8 cellular contexts compared by ENCODE assay signal in the genomic region with DNA sequence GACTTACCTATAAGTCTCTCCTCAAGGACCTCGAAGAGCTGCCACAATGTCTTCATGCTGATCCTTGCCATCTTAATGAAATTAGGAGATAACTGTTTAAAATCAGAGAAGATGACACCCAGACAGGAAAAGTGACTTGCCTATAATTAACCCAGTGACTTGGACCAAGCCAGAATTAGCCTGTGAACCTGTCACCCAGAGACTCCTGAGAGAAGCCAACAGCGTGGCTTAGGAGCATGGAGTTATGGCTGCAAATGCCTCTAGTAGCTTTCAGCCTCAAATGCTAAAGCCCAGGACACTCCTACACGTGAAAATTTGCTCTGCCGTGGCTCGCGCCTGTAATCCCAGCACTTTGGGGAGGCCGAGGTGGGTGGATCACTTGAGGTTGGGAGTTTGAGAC.
"Had no signal": no experiment of that assay in that cellular context is flagged by ENCODE, and none has a peak within 500 bp of the region (broad histone marks: within the 10 kb centered on the region; RNA-seq: fewer than 3 reads in every experiment).

No MANE protein-coding gene starts in this region.

- DNase-seq: H9, HCEC 1CT, IMR-90 had no signal

- FAIRE-seq: H1, H54, HTR-8/SVneo, K562 had no signal

- ATAC-seq: GM23338, K562 had no signal

- H3K4me3 ChIP-seq: GM23338, K562 had no signal

- H2AFZ ChIP-seq: GM23338 had no signal

- H3K4me2 ChIP-seq: GM23338 had no signal
